Comparison of ENCODE assay signal across 10 cellular contexts in genomic region chrX:46208225-46208854, GRCh38.
DNase-seq lines count a peak whose midpoint lies in the region; ATAC-seq and TF ChIP-seq lines count a peak whose summit lies in the region.
"Had no signal": no experiment of that assay in that cellular context is flagged by ENCODE, and none has a peak within 500 bp of the region (broad histone marks: within the 10 kb centered on the region; RNA-seq: fewer than 3 reads in every experiment).

No MANE protein-coding gene starts in this region.

- TF ChIP-seq CTCF in GM12865 (IDR thresholded peaks at IDR 0.05; ENCODE audit: insufficient read depth, low read depth, low read length, missing control alignments) (no peak), left lung (IDR thresholded peaks at IDR 0.05) (no peak)

- H3K27me3 ChIP-seq in GM23248 (replicated peaks; ENCODE audit: insufficient read depth) (no peaks in the 10 kb centered on the region), SJSA1 (replicated peaks) (no peaks in the 10 kb centered on the region), left lung (no peaks in the 10 kb centered on the region)

- 0% methylated on average over 2 of the region's 2 CpGs for WGBS in GM23248 (ENCODE audit: low coverage in 1 of 2, low lambda C conversion rate in 2 of 2, missing lambda C conversion rate in 2 of 2), 2 experiments

- no peaks in the 10 kb centered on the region for H3K79me2 ChIP-seq in GM23248 (ENCODE audit: insufficient read depth)

- H3K9ac ChIP-seq in GM23248: no peak overlapping the region

- H3K9me3 ChIP-seq in GM23248 (ENCODE audit: low read depth): no peaks in the 10 kb centered on the region
- H3K9me3 ChIP-seq in SJSA1 (replicated peaks): no peaks in the 10 kb centered on the region
- no peaks in the 10 kb centered on the region for H3K9me3 ChIP-seq in left lung

- H4K20me1 ChIP-seq in GM23248 (ENCODE audit: insufficient read depth): no peaks in the 10 kb centered on the region

- intact Hi-C loops in left lung (cut with DNase I): no loop called here

- H3K36me3 ChIP-seq in GM23248 (ENCODE audit: low read depth) (no peaks in the 10 kb centered on the region), SJSA1 (no peaks in the 10 kb centered on the region), left lung (no peaks in the 10 kb centered on the region)

- peaks cover 16% of the 10 kb centered on the region for H3K4me1 ChIP-seq in GM23248 (ENCODE audit: insufficient read depth)
- H3K4me1 ChIP-seq in SJSA1 (replicated peaks): peaks cover 7% of the 10 kb centered on the region; the same call in 1 of the 2 replicates
- no peaks in the 10 kb centered on the region for H3K4me1 ChIP-seq in left lung

- peak overlapping the region; percentile 35 for H3K4me2 ChIP-seq in GM23248 (ENCODE audit: unreplicated experiment)

- ATAC-seq in left lung (peak; percentile 35), HG02840 (IDR thresholded peaks at IDR 0.05; ENCODE audit: low FRiP score, unreplicated experiment) (no peak)

- H3K9me2 ChIP-seq in GM23248 (ENCODE audit: insufficient read depth): no peaks in the 10 kb centered on the region

- no peak overlapping the region for H3K4me3 ChIP-seq in GM12865 (ENCODE audit: low read depth, low read length)
- H3K4me3 ChIP-seq in GM23248: no peak overlapping the region
- no peak overlapping the region for H3K4me3 ChIP-seq in SJSA1
- H3K4me3 ChIP-seq in left lung: no peak overlapping the region

- H3F3A ChIP-seq in GM23248 (ENCODE audit: insufficient read depth): peaks cover 14% of the 10 kb centered on the region; the same call in 1 of the 2 replicates

- H2AFZ ChIP-seq in GM23248: no peak overlapping the region

- in situ Hi-C loops in GM23248 (cut with MboI): no loop called here

- DNase-seq in GM12865 (ENCODE audit: low read depth): peak; percentile 51
- peak; percentile 58 for DNase-seq in GM23248
- peak in 1 of 2 experiments; percentile 7 for DNase-seq in SJSA1 (ENCODE audit: low read depth in 1 of 2, low spot score in 2 of 2)
- no peak for DNase-seq in left lung
- DNase-seq in activated CD8-positive, alpha-beta memory T cell treated with anti-CD3 and anti-CD28 coated beads, Interleukin-2, amount 50 U/mL, for 48 hours: no peak
- DNase-seq in NCI-H82 (lab: John Stamatoyannopoulos, UW): no peak
- DNase-seq in effector CD4-positive, alpha-beta T cell: no peak
- DNase-seq: activated T-cell treated with anti-CD3 and anti-CD28 coated beads, Interleukin-2, amount 50 U/mL, for 24 hours; NCI-H187 had no signal

- H3K27ac ChIP-seq in GM23248 (no peak overlapping the region), SJSA1 (peak overlapping the region; percentile 21; the same call in 1 of the 2 replicates), left lung (no peak overlapping the region)

Comparison
In these comparisons a context has a peak if more than half of its experiments do, and no peak if none do; other contexts are left out.
1. DNase-seq: peak in GM12865 (single experiment) and GM23248 (single experiment); none in left lung (0 of 2), activated CD8-positive, alpha-beta memory T cell treated with anti-CD3 and anti-CD28 coated beads, Interleukin-2, amount 50 U/mL, for 48 hours (single experiment), NCI-H82 (single experiment) and effector CD4-positive, alpha-beta T cell (single experiment).